ENCODE assay signal across 30 cellular contexts in the genomic region with DNA sequence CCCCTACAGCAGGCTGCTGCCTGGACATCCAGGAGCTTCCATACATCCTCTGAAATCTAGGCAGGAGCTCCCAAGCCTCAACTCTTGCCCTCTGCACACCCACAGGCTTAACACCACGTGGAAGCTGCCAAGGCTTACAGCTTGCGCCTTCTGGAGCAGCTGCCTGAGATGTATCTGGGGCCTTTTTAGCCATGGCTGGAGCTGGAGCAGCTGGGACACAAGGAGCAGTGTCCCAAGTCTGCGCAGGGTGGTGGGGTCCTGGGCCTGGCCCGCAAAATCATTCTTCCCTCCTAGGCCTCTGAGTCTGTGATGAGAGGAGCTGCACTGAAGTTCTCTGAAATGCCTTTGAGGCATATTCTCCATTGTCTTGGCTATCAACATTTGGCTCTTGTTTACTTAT.
A peak's percentile ranks its signal among the peaks of the same experiment; 100 is the strongest.
DNase-seq lines count a peak whose midpoint lies in the region; ATAC-seq, FAIRE-seq and TF ChIP-seq lines count a peak whose summit lies in the region.
"Had no signal": no experiment of that assay in that cellular context is flagged by ENCODE, and none has a peak within 500 bp of the region (broad histone marks: within the 10 kb centered on the region; RNA-seq: fewer than 3 reads in every experiment).

No MANE protein-coding gene starts in this region.

- H3K4me1 Mint-ChIP-seq in stimulated activated effector memory CD8-positive, alpha-beta T cell treated with anti-CD3 and anti-CD28 coated beads, Interleukin-12 subunit alpha, Interleukin-12 subunit beta, amount 100 ng/mL, for 72 hours = no peaks in the 10 kb centered on the region
- H3K4me1 Mint-ChIP-seq: T-helper 17 cell had no signal

- peak; percentile 4 for DNase-seq in activated T-cell treated with anti-CD3 and anti-CD28 coated beads, Interleukin-2, amount 50 U/mL, for 1 hour
- DNase-seq in activated T-cell treated with anti-CD3 and anti-CD28 coated beads for 4 hours (no peak), kidney (peak; percentile 42), transverse colon (peak; percentile 2)
- no peak for DNase-seq in stimulated activated effector memory CD8-positive, alpha-beta T cell treated with anti-CD3 and anti-CD28 coated beads, Interleukin-12 subunit alpha, Interleukin-12 subunit beta, amount 100 ng/mL, for 72 hours (ENCODE audit: low spot score in 2 of 2)
- no peak for DNase-seq in effector CD4-positive, alpha-beta T cell
- DNase-seq: activated CD8-positive, alpha-beta T cell treated with anti-CD3 and anti-CD28 coated beads, Interleukin-2, amount 10 ng/mL, durations not matched to agents 7 days and 5 days; activated effector memory CD4-positive, alpha-beta T cell treated with anti-CD3 and anti-CD28 coated beads, Interleukin-2, amount 50 U/mL, for 16 hours; AML-193; CD8-positive, alpha-beta T cell; DMS153; NCI-H1417; NCI-H2081; NCI-H226; NCI-H748 treated with DMSO at 0.1 percent for 48 hours; SK-N-SH; stimulated activated CD4-positive, alpha-beta T cell treated with anti-CD3 and anti-CD28 coated beads, Interleukin-15, amount 100 ng/mL, for 24 hours; stimulated activated naive CD4-positive, alpha-beta T cell treated with Interleukin-2 at 50 U/mL for 16 hours; T-helper 17 cell; testis had no signal

- H3K4me1 ChIP-seq in kidney (ENCODE audit: control insufficient read depth in 1 of 2, insufficient read depth in 1 of 2, low read depth in 1 of 2, low read length in 2 of 2) = no peaks in the 10 kb centered on the region
- peaks cover 3 to 11% (median 8%) of the 10 kb centered on the region in 4 donors for H3K4me1 ChIP-seq in transverse colon
- H3K4me1 ChIP-seq in gastroesophageal sphincter = peaks cover 0 to 23% (median 0%) of the 10 kb centered on the region in 3 donors
- H3K4me1 ChIP-seq: A549, HAP-1, testis had no signal

- H3K36me3 ChIP-seq in kidney (ENCODE audit: control insufficient read depth in 1 of 2, insufficient read depth in 2 of 2, low read length in 2 of 2) (no peaks in the 10 kb centered on the region), transverse colon (no peaks in the 10 kb centered on the region), gastroesophageal sphincter (no peaks in the 10 kb centered on the region)
- H3K36me3 ChIP-seq: HAP-1, neural progenitor cell had no signal

- no peak for TF ChIP-seq EP300 in transverse colon (IDR thresholded peaks at IDR 0.05; ENCODE audit: low read depth)
- no peak for TF ChIP-seq EP300 in gastroesophageal sphincter (IDR thresholded peaks at IDR 0.05)

- no peak for FAIRE-seq in kidney (lab: Jason Lieb, UNC)
- FAIRE-seq: A549, G401.6 had no signal

- intact Hi-C loops in kidney (cut with DNase I) = no loop called here
- intact Hi-C loops in transverse colon (cut with DNase I; ENCODE audit: low total_unique reads) = no loop called here

- no peak for ATAC-seq in stimulated activated effector memory CD8-positive, alpha-beta T cell treated with anti-CD3 and anti-CD28 coated beads, Interleukin-12 subunit alpha, Interleukin-12 subunit beta, amount 100 ng/mL, for 72 hours
- ATAC-seq in gastroesophageal sphincter = no peak
- ATAC-seq: A549; activated CD8-positive, alpha-beta T cell treated with anti-CD3 and anti-CD28 coated beads, Interleukin-2, amount 10 ng/mL, durations not matched to agents 7 days and 5 days; CD8-positive, alpha-beta T cell; T-helper 17 cell had no signal

- TF ChIP-seq POLR2A in transverse colon (IDR thresholded peaks at IDR 0.05) (no peak), gastroesophageal sphincter (IDR thresholded peaks at IDR 0.05) (no peak)

- no peak overlapping the region for H3K27ac Mint-ChIP-seq in stimulated activated effector memory CD8-positive, alpha-beta T cell treated with anti-CD3 and anti-CD28 coated beads, Interleukin-12 subunit alpha, Interleukin-12 subunit beta, amount 100 ng/mL, for 72 hours
- H3K27ac Mint-ChIP-seq: activated CD8-positive, alpha-beta T cell treated with anti-CD3 and anti-CD28 coated beads, Interleukin-2, amount 10 ng/mL, durations not matched to agents 7 days and 5 days; CD8-positive, alpha-beta T cell; progenitor cell of endocrine pancreas; T-helper 17 cell had no signal

- 75% methylated on average over 4 of the region's 4 CpGs; no CpG with 5 or more reads in 1 of the 2 donors for WGBS in transverse colon (ENCODE audit: low coverage in 1 of 2), 2 donors
- WGBS in gastroesophageal sphincter (ENCODE audit: low coverage in 1 of 2), 2 donors = 50 to 60% methylated on average over 1 of the region's 4 CpGs

- peaks cover 5% of the 10 kb centered on the region for H3K9me3 Mint-ChIP-seq in stimulated activated effector memory CD8-positive, alpha-beta T cell treated with anti-CD3 and anti-CD28 coated beads, Interleukin-12 subunit alpha, Interleukin-12 subunit beta, amount 100 ng/mL, for 72 hours

- no peak overlapping the region for H3K9ac ChIP-seq in kidney (ENCODE audit: low read length in 2 of 2)
- H3K9ac ChIP-seq: KMS-11, neural progenitor cell, SK-N-SH had no signal

- TF ChIP-seq CTCF in VCaP (conservative IDR thresholded peaks at IDR 0.05) (no peak), kidney (IDR thresholded peaks at IDR 0.05; ENCODE audit: borderline replicate concordance, extremely low read depth, insufficient read depth) (no peak), transverse colon (IDR thresholded peaks at IDR 0.05) (no peak), gastroesophageal sphincter (IDR thresholded peaks at IDR 0.05) (no peak)

- H3K9me3 ChIP-seq in kidney (ENCODE audit: control insufficient read depth in 1 of 2, low read length in 2 of 2) (peaks cover 2 to 7% of the 10 kb centered on the region in 2 donors), transverse colon (no peaks in the 10 kb centered on the region), gastroesophageal sphincter (peaks cover 0 to 26% (median 0%) of the 10 kb centered on the region in 3 donors)
- H3K9me3 ChIP-seq: A549, SK-N-SH, testis had no signal

- in situ Hi-C loops in transverse colon (cut with MboI; ENCODE audit: low pct_ligation_motif_present in 1 of 4, low pct_unique_long_range_greater_than_20kb in 1 of 4, low sequenced_read_pairs in 3 of 4) = no loop called here

- H3K27ac ChIP-seq in VCaP = peak overlapping the region; percentile 15; the same call in 1 of the 2 replicates
- no peak overlapping the region for H3K27ac ChIP-seq in kidney (ENCODE audit: low read depth in 2 of 2, low read length in 2 of 2)
- no peak overlapping the region for H3K27ac ChIP-seq in transverse colon
- H3K27ac ChIP-seq in gastroesophageal sphincter = no peak overlapping the region
- H3K27ac ChIP-seq: A549, epithelial cell of prostate, KMS-11, neural progenitor cell, testis had no signal

- no peak overlapping the region for H3K4me3 Mint-ChIP-seq in stimulated activated effector memory CD8-positive, alpha-beta T cell treated with anti-CD3 and anti-CD28 coated beads, Interleukin-12 subunit alpha, Interleukin-12 subunit beta, amount 100 ng/mL, for 72 hours
- H3K4me3 Mint-ChIP-seq: activated CD8-positive, alpha-beta T cell treated with anti-CD3 and anti-CD28 coated beads, Interleukin-2, amount 10 ng/mL, durations not matched to agents 7 days and 5 days; brain; CD8-positive, alpha-beta T cell; neural progenitor cell; T-helper 17 cell had no signal

- H3K36me3 Mint-ChIP-seq in stimulated activated effector memory CD8-positive, alpha-beta T cell treated with anti-CD3 and anti-CD28 coated beads, Interleukin-12 subunit alpha, Interleukin-12 subunit beta, amount 100 ng/mL, for 72 hours = no peaks in the 10 kb centered on the region
- H3K36me3 Mint-ChIP-seq: brain; CD8-positive, alpha-beta T cell had no signal

- H3K4me3 ChIP-seq in kidney (ENCODE audit: low read length in 2 of 2) (no peak overlapping the region), transverse colon (no peak overlapping the region), gastroesophageal sphincter (no peak overlapping the region)
- H3K4me3 ChIP-seq: A549, HAP-1, neural progenitor cell, testis had no signal

- H3K27me3 ChIP-seq in transverse colon = no peaks in the 10 kb centered on the region
- no peaks in the 10 kb centered on the region for H3K27me3 ChIP-seq in gastroesophageal sphincter
- H3K27me3 ChIP-seq: neural progenitor cell, testis had no signal

Comparison
In these comparisons a context has a peak if more than half of its experiments do, and no peak if none do; other contexts are left out.
1. DNase-seq: peak in activated T-cell treated with anti-CD3 and anti-CD28 coated beads, Interleukin-2, amount 50 U/mL, for 1 hour (single experiment), kidney (single experiment) and transverse colon (single experiment); none in activated T-cell treated with anti-CD3 and anti-CD28 coated beads for 4 hours (single experiment), stimulated activated effector memory CD8-positive, alpha-beta T cell treated with anti-CD3 and anti-CD28 coated beads, Interleukin-12 subunit alpha, Interleukin-12 subunit beta, amount 100 ng/mL, for 72 hours (0 of 2) and effector CD4-positive, alpha-beta T cell (single experiment).